ENCODE assay signal across 1 cellular context in genomic region chr1:154944422-154945159, GRCh38.
TF ChIP-seq lines count a peak whose summit lies in the region.

No MANE protein-coding gene starts in this region.

TF ChIP-seq in HepG2, 621 proteins besides CTCF, POLR2A, EP300 and RAD21 (continued from another document and continues in another):
- no peak for TF ChIP-seq DZIP1 (CRISPR knock-in tag; IDR thresholded peaks at IDR 0.05)
- TF ChIP-seq SKI (IDR thresholded peaks at IDR 0.05; ENCODE audit: partially characterized antibody) = peak; percentile 41
- TF ChIP-seq ARNT2 (CRISPR knock-in tag; IDR thresholded peaks at IDR 0.05; ENCODE audit: low read depth) = no peak
- TF ChIP-seq POGK (CRISPR knock-in tag; conservative IDR thresholded peaks at IDR 0.05) = peak; percentile 69; the same call in 1 of the 2 replicates
- no peak for TF ChIP-seq RAD51 (IDR thresholded peaks at IDR 0.05; ENCODE audit: borderline replicate concordance)
- TF ChIP-seq ADNP (CRISPR knock-in tag; IDR thresholded peaks at IDR 0.05) = no peak
- no peak for TF ChIP-seq ZC3H4 (CRISPR knock-in tag; IDR thresholded peaks at IDR 0.05; ENCODE audit: borderline replicate concordance)
- TF ChIP-seq IKZF5 (CRISPR knock-in tag; IDR thresholded peaks at IDR 0.05) = peak; percentile 82
- TF ChIP-seq ZNF546 (CRISPR knock-in tag; conservative IDR thresholded peaks at IDR 0.05) = 0 out of 2 replicates have a peak, but pooled peaks have one; percentile 76
- TF ChIP-seq MEF2D (CRISPR knock-in tag; IDR thresholded peaks at IDR 0.05) = peak; percentile 87
- TF ChIP-seq BRF2 (CRISPR knock-in tag; IDR thresholded peaks at IDR 0.05) = no peak
- TF ChIP-seq ZNF512B (CRISPR knock-in tag; IDR thresholded peaks at IDR 0.05; ENCODE audit: borderline replicate concordance) = no peak
- no peak for TF ChIP-seq ZNF224 (CRISPR knock-in tag; IDR thresholded peaks at IDR 0.05)
- no peak for TF ChIP-seq ZNF660 (CRISPR knock-in tag; IDR thresholded peaks at IDR 0.05; ENCODE audit: borderline replicate concordance, low read depth)
- no peak for TF ChIP-seq SRSF9 (IDR thresholded peaks at IDR 0.05; ENCODE audit: borderline replicate concordance, insufficient read depth, low read depth, low read length, poor library complexity, severe bottlenecking)
- 0 out of 2 replicates have a peak, but pooled peaks have one; percentile 31 for TF ChIP-seq ZNF335 (CRISPR knock-in tag; IDR thresholded peaks at IDR 0.05)
- 0 out of 2 replicates have a peak, but pooled peaks have one; percentile 24 for TF ChIP-seq SOX13 (IDR thresholded peaks at IDR 0.05)
- TF ChIP-seq SOX13 (CRISPR knock-in tag; conservative IDR thresholded peaks at IDR 0.05 in 1 of 2, IDR thresholded peaks at IDR 0.05 in 1 of 2) = peak in 1 of 2 experiments; percentile 51; a peak in 1 of 4 replicates
- no peak for TF ChIP-seq ZNF672 (CRISPR knock-in tag; IDR thresholded peaks at IDR 0.05)
- no peak for TF ChIP-seq PLRG1 (conservative IDR thresholded peaks at IDR 0.05)
- peak; percentile 88 for TF ChIP-seq KDM6A (CRISPR knock-in tag; IDR thresholded peaks at IDR 0.05; ENCODE audit: low read depth)
- no peak for TF ChIP-seq KDM5B (CRISPR knock-in tag; IDR thresholded peaks at IDR 0.05; ENCODE audit: borderline replicate concordance)
- no peak for TF ChIP-seq NR3C1 (CRISPR knock-in tag; IDR thresholded peaks at IDR 0.05)
- TF ChIP-seq MAF1 (CRISPR knock-in tag; IDR thresholded peaks at IDR 0.05; ENCODE audit: borderline replicate concordance) = no peak
- no peak for TF ChIP-seq GTF3A (CRISPR knock-in tag; conservative IDR thresholded peaks at IDR 0.05)
- TF ChIP-seq CREM (IDR thresholded peaks at IDR 0.05) = peak; percentile 46; the same call in 1 of the 2 replicates
- no peak for TF ChIP-seq CREM (CRISPR knock-in tag; IDR thresholded peaks at IDR 0.05)
- no peak for TF ChIP-seq TAF15 (IDR thresholded peaks at IDR 0.05; ENCODE audit: low read depth, low read length, poor library complexity, severe bottlenecking)
- TF ChIP-seq RORA (CRISPR knock-in tag; IDR thresholded peaks at IDR 0.05) = no peak
- TF ChIP-seq LCORL (IDR thresholded peaks at IDR 0.05) = no peak
- TF ChIP-seq LCORL (CRISPR knock-in tag; IDR thresholded peaks at IDR 0.05) = peak; percentile 98
- TF ChIP-seq SP1 (IDR thresholded peaks at IDR 0.05) = no peak
- TF ChIP-seq SP1 (CRISPR knock-in tag; IDR thresholded peaks at IDR 0.05) = no peak
- peak; percentile 91; the same call in 1 of the 2 replicates for TF ChIP-seq ZNF792 (CRISPR knock-in tag; IDR thresholded peaks at IDR 0.05)
- TF ChIP-seq EED (CRISPR knock-in tag; IDR thresholded peaks at IDR 0.05) = no peak
- TF ChIP-seq ZNF549 (CRISPR knock-in tag; IDR thresholded peaks at IDR 0.05) = no peak
- TF ChIP-seq ZSCAN22 (CRISPR knock-in tag; IDR thresholded peaks at IDR 0.05) = no peak
- TF ChIP-seq ZNF460 (CRISPR knock-in tag; IDR thresholded peaks at IDR 0.05; ENCODE audit: borderline replicate concordance) = no peak; the same call in 1 of the 2 replicates
- no peak for TF ChIP-seq ZNF17 (CRISPR knock-in tag; IDR thresholded peaks at IDR 0.05)
- no peak for TF ChIP-seq RFX5 (IDR thresholded peaks at IDR 0.05; ENCODE audit: low read depth, low read length)
- no peak for TF ChIP-seq ZNF260 (CRISPR knock-in tag; IDR thresholded peaks at IDR 0.05; ENCODE audit: borderline replicate concordance, low read depth)
- 0 out of 2 replicates have a peak, but pooled peaks have one; percentile 29 for TF ChIP-seq ZNF749 (CRISPR knock-in tag; IDR thresholded peaks at IDR 0.05; ENCODE audit: borderline replicate concordance)
- peak; percentile 55; the same call in 1 of the 2 replicates for TF ChIP-seq GMEB1 (CRISPR knock-in tag; IDR thresholded peaks at IDR 0.05; ENCODE audit: borderline replicate concordance)
- no peak for TF ChIP-seq ZFP41 (CRISPR knock-in tag; IDR thresholded peaks at IDR 0.05; ENCODE audit: borderline replicate concordance)
- TF ChIP-seq ASH2L (IDR thresholded peaks at IDR 0.05; ENCODE audit: insufficient read length, low read depth, low read length) = peak; percentile 60
- TF ChIP-seq MLLT10 (CRISPR knock-in tag; IDR thresholded peaks at IDR 0.05) = no peak
- no peak for TF ChIP-seq SMAD9 (CRISPR knock-in tag; IDR thresholded peaks at IDR 0.05)
- no peak for TF ChIP-seq NFIC (IDR thresholded peaks at IDR 0.05; ENCODE audit: low read length)
- TF ChIP-seq HNF1B (CRISPR knock-in tag; IDR thresholded peaks at IDR 0.05) = peak; percentile 84
- no peak for TF ChIP-seq ZNF772 (CRISPR knock-in tag; IDR thresholded peaks at IDR 0.05)
- 0 out of 2 replicates have a peak, but pooled peaks have one; percentile 36 for TF ChIP-seq SALL2 (CRISPR knock-in tag; IDR thresholded peaks at IDR 0.05)
- no peak for TF ChIP-seq CC2D1A (CRISPR knock-in tag; IDR thresholded peaks at IDR 0.05)
- TF ChIP-seq POLR2AphosphoS2 (IDR thresholded peaks at IDR 0.05; ENCODE audit: low read depth, low read length) = no peak
- TF ChIP-seq MTF1 (CRISPR knock-in tag; IDR thresholded peaks at IDR 0.05) = no peak
- peak; percentile 68; the same call in 1 of the 2 replicates for TF ChIP-seq ATF2 (CRISPR knock-in tag; IDR thresholded peaks at IDR 0.05)
- TF ChIP-seq ZFP36L2 (CRISPR knock-in tag; IDR thresholded peaks at IDR 0.05) = no peak
- no peak for TF ChIP-seq ZNF343 (CRISPR knock-in tag; IDR thresholded peaks at IDR 0.05)
- TF ChIP-seq SMAD3 (CRISPR knock-in tag; IDR thresholded peaks at IDR 0.05) = no peak
- no peak for TF ChIP-seq ZNF761 (CRISPR knock-in tag; conservative IDR thresholded peaks at IDR 0.05)
